ENCODE assay signal across 1 cellular context in the genomic region with DNA sequence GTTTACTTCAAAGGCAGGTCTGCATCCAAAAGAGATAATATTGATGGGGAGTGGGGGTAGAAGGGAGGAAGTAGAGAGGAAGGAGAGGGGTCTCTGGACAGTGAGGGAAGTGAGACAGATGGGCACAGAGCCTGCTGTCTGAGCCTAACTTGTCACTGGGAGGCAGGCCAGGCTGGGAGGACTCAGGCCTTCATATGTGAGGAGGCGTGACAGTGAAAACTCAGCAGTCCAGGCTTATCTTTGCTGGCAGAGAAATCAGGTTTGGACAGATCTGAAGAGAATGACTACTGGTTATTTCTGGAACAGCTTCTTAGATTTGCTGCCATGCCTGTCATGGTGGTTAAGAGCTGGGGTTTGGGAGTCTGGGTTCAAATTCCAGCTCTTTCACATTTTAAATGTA.
TF ChIP-seq lines count a peak whose summit lies in the region.

No MANE protein-coding gene starts in this region.

TF ChIP-seq in IMR-90, 13 proteins besides CTCF, POLR2A, EP300 and RAD21 (continued from another document):
- no peak for TF ChIP-seq CEBPB (IDR thresholded peaks at IDR 0.05; ENCODE audit: low read depth, low read length)
- TF ChIP-seq NFE2L2 (IDR thresholded peaks at IDR 0.05; ENCODE audit: low read depth, low read length) = no peak
- TF ChIP-seq MXI1 (IDR thresholded peaks at IDR 0.05; ENCODE audit: borderline replicate concordance, low read depth, low read length) = no peak
